Comparison of ENCODE assay signal across 8 cellular contexts in genomic region chr13:22061371-22061805, GRCh38.
DNase-seq lines count a peak whose midpoint lies in the region; ATAC-seq, FAIRE-seq and TF ChIP-seq lines count a peak whose summit lies in the region.

No MANE protein-coding gene starts in this region.

- peak overlapping the region in 1 of 4 donors; percentile 50 for H3K27ac ChIP-seq in tibial nerve
- no peak overlapping the region for H3K27ac ChIP-seq in suprapubic skin

- peak; percentile 63 for ATAC-seq in GM19351 (IDR thresholded peaks at IDR 0.05; ENCODE audit: unreplicated experiment)
- ATAC-seq in HG03135 (IDR thresholded peaks at IDR 0.05; ENCODE audit: unreplicated experiment), result peak; percentile 67
- ATAC-seq in natural killer cell, result peak; percentile 60 to 77 (median 72)

- TF ChIP-seq EP300 in tibial nerve (IDR thresholded peaks at IDR 0.05), result no peak
- no peak for TF ChIP-seq EP300 in suprapubic skin (IDR thresholded peaks at IDR 0.05)

- TF ChIP-seq POLR2A in tibial nerve (IDR thresholded peaks at IDR 0.05), result no peak
- TF ChIP-seq POLR2A in suprapubic skin (IDR thresholded peaks at IDR 0.05), result no peak
- TF ChIP-seq POLR2A in H54 (IDR thresholded peaks at IDR 0.05; ENCODE audit: low read depth, low read length), result no peak

- H3K27me3 Mint-ChIP-seq in natural killer cell (ENCODE audit: low read depth in 2 of 2), result no peaks in the 10 kb centered on the region

- no peak overlapping the region for H3K4me3 ChIP-seq in tibial nerve
- no peak overlapping the region for H3K4me3 ChIP-seq in suprapubic skin

- WGBS in tibial nerve, 2 donors, result 75 to 80% methylated on average over 8 of the region's 8 CpGs
- WGBS in suprapubic skin, result 79% methylated on average over 6 of the region's 8 CpGs

- DNase-seq in activated CD8-positive, alpha-beta memory T cell treated with anti-CD3 and anti-CD28 coated beads for 48 hours (ENCODE audit: low read depth in 2 of 3, low spot score in 2 of 3), result peak in 2 of 3 experiments; percentile 38 to 45
- DNase-seq in natural killer cell (no peak), iPS-NIHi11 (ENCODE audit: low spot score) (no peak), tibial nerve (ENCODE audit: low spot score in 2 of 2) (no peak), suprapubic skin (ENCODE audit: low spot score in 2 of 2) (no peak), H54 (ENCODE audit: insufficient read length, low spot score) (no peak)

- H3K36me3 ChIP-seq in tibial nerve (no peaks in the 10 kb centered on the region), suprapubic skin (no peaks in the 10 kb centered on the region)

- no peaks in the 10 kb centered on the region for H3K27me3 ChIP-seq in tibial nerve
- H3K27me3 ChIP-seq in suprapubic skin, result no peaks in the 10 kb centered on the region

- peak overlapping the region; percentile 95 to 96 for H3K27ac Mint-ChIP-seq in natural killer cell

- intact Hi-C loops in natural killer cell (cut with micrococcal nuclease), result no loop called here

- peak overlapping the region; percentile 75 for H3K4me3 Mint-ChIP-seq in natural killer cell

- H3K4me1 Mint-ChIP-seq in natural killer cell, result peaks cover 55 to 60% of the 10 kb centered on the region in 2 donors

- H3K4me1 ChIP-seq in tibial nerve (no peaks in the 10 kb centered on the region), suprapubic skin (no peaks in the 10 kb centered on the region)

- no peaks in the 10 kb centered on the region for H3K9me3 Mint-ChIP-seq in natural killer cell

- no peak for FAIRE-seq in H54 (lab: Jason Lieb, UNC)

- no peaks in the 10 kb centered on the region for H3K36me3 Mint-ChIP-seq in natural killer cell

- TF ChIP-seq CTCF in natural killer cell (IDR thresholded peaks at IDR 0.05), result no peak
- no peak for TF ChIP-seq CTCF in tibial nerve (IDR thresholded peaks at IDR 0.05)
- TF ChIP-seq CTCF in suprapubic skin (IDR thresholded peaks at IDR 0.05), result no peak

- H3K9me3 ChIP-seq in tibial nerve (no peaks in the 10 kb centered on the region), suprapubic skin (no peaks in the 10 kb centered on the region)

Comparison
In these comparisons a context has a peak if more than half of its experiments do, and no peak if none do; other contexts are left out.
1. DNase-seq: peak in activated CD8-positive, alpha-beta memory T cell treated with anti-CD3 and anti-CD28 coated beads for 48 hours (2 of 3); none in natural killer cell (single experiment), iPS-NIHi11 (single experiment), tibial nerve (0 of 2), suprapubic skin (0 of 2) and H54 (single experiment).
2. Peak in every context shown above with its lines, with median percentiles within 50 percentile points of each other: ATAC-seq.